Comparison of ENCODE assay signal across 8 cellular contexts in the genomic region with DNA sequence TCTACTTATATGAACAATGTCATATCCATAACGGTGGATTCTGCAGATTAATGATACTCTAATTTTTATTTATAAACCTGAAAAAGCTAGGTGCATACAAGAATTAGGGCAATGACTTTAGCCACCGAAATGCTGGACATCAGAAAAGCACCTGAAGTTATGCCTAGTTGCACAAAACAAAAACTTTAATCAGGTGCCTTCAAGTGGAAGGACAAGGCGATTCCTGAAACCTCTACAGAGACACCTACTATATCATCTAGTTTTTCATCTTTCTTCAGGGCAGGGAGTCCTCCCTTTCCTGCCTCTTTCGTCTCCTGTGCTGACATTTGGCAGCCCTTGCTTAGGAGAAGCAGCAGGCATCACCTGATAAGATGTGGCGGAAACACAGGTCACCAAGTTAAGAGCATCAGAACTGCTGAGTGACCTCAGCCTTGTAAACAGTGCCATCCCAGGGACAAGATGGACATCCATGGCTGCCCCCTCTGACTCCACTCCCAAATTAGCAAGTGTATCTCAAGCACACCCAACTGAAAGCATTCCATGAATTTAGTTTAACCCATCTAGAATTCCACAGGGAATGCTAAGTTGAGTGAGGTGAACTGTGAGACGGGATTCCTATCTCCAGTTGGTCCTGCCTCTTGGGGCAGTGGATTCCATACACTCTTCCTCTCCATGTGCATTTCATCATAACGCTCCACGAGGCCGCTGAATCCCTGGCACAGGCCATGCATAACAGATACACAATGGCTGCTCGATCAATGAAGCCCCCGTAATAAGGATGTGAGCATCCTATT. TPM values are rescaled to one million over a fixed set of nuclear protein-coding genes. Genes with fewer than 3 reads are reported as not detected.
A peak's percentile ranks its signal among the peaks of the same experiment; 100 is the strongest.
DNase-seq lines count a peak whose midpoint lies in the region; ATAC-seq and TF ChIP-seq lines count a peak whose summit lies in the region.

No MANE protein-coding gene starts in this region.

- POLR2A ChIA-PET in activated CD4-positive, alpha-beta memory T cell treated with anti-CD3 and anti-CD28 coated beads, Interleukin-2, amount 10 ng/mL, durations not matched to agents 7 days and 5 days (lab: Charles Lee) = no interaction called here

- CTCF ChIA-PET in activated CD4-positive, alpha-beta memory T cell treated with anti-CD3 and anti-CD28 coated beads, Interleukin-2, amount 10 ng/mL, durations not matched to agents 7 days and 5 days (lab: Charles Lee) = interaction anchor here (1.2 kb wide), 1 partner anchor 25 kb away, joined by 4 read pairs; no protein-coding TSS in a partner anchor

- H3K36me3 ChIP-seq in muscle layer of duodenum (ENCODE audit: control insufficient read depth in 1 of 2, insufficient read depth in 2 of 2, low read length in 2 of 2) (peaks cover 0 to 18% of the 10 kb centered on the region in 2 donors), upper lobe of right lung (peaks cover 4% of the 10 kb centered on the region)

- H3K27me3 Mint-ChIP-seq in activated T-cell treated with anti-CD3 and anti-CD28 coated beads, Interleukin-2, amount 50 U/mL, for 24 hours = no peaks in the 10 kb centered on the region
- no peaks in the 10 kb centered on the region for H3K27me3 Mint-ChIP-seq in activated CD4-positive, alpha-beta memory T cell treated with anti-CD3 and anti-CD28 coated beads, Interleukin-2, amount 10 ng/mL, durations not matched to agents 7 days and 5 days

- H3K27ac ChIP-seq in muscle layer of duodenum (ENCODE audit: low read length) = peak overlapping the region; percentile 91
- peak overlapping the region; percentile 91 for H3K27ac ChIP-seq in upper lobe of right lung

- peak overlapping the region; percentile 99 for H3K27ac Mint-ChIP-seq in activated T-cell treated with anti-CD3 and anti-CD28 coated beads, Interleukin-2, amount 50 U/mL, for 24 hours
- no peak overlapping the region for H3K27ac Mint-ChIP-seq in activated CD4-positive, alpha-beta memory T cell treated with anti-CD3 and anti-CD28 coated beads, Interleukin-2, amount 10 ng/mL, durations not matched to agents 7 days and 5 days

- H3K9me3 Mint-ChIP-seq in activated T-cell treated with anti-CD3 and anti-CD28 coated beads, Interleukin-2, amount 50 U/mL, for 24 hours = no peaks in the 10 kb centered on the region
- no peaks in the 10 kb centered on the region for H3K9me3 Mint-ChIP-seq in activated CD4-positive, alpha-beta memory T cell treated with anti-CD3 and anti-CD28 coated beads, Interleukin-2, amount 10 ng/mL, durations not matched to agents 7 days and 5 days

- H3K4me3 ChIP-seq in muscle layer of duodenum (ENCODE audit: low read depth in 1 of 2, low read length in 2 of 2) (no peak overlapping the region), upper lobe of right lung (no peak overlapping the region)

- no peak for DNase-seq in activated T-cell treated with anti-CD3 and anti-CD28 coated beads, Interleukin-2, amount 50 U/mL, for 24 hours
- DNase-seq in activated T-cell treated with anti-CD3 and anti-CD28 coated beads, Interleukin-2, amount 50 U/mL, for 1 hour = no peak
- peak; percentile 17 for DNase-seq in ecto neural progenitor cell (ENCODE audit: low spot score)
- DNase-seq in upper lobe of right lung = no peak
- DNase-seq in NCI-H1092 treated with DMSO at 0.1 percent for 48 hours (lab: John Stamatoyannopoulos, UW) = no peak
- no peak for DNase-seq in activated CD4-positive, alpha-beta memory T cell treated with anti-CD3 and anti-CD28 coated beads, Interleukin-2, amount 10 ng/mL, durations not matched to agents 7 days and 5 days
- no peak for DNase-seq in amniotic stem cell (lab: John Stamatoyannopoulos, UW)

- H3K4me3 Mint-ChIP-seq in activated T-cell treated with anti-CD3 and anti-CD28 coated beads, Interleukin-2, amount 50 U/mL, for 24 hours = peak overlapping the region; percentile 60
- no peak overlapping the region for H3K4me3 Mint-ChIP-seq in activated CD4-positive, alpha-beta memory T cell treated with anti-CD3 and anti-CD28 coated beads, Interleukin-2, amount 10 ng/mL, durations not matched to agents 7 days and 5 days

- ATAC-seq in upper lobe of right lung = no peak

- H3K4me1 ChIP-seq in muscle layer of duodenum (ENCODE audit: control insufficient read depth in 1 of 2, insufficient read depth in 2 of 2, low read length in 2 of 2) (peaks cover 59 to 93% of the 10 kb centered on the region in 2 donors), upper lobe of right lung (peaks cover 90% of the 10 kb centered on the region)

- H3K9me3 ChIP-seq in muscle layer of duodenum (ENCODE audit: control insufficient read depth in 1 of 2, low read length in 2 of 2) (no peaks in the 10 kb centered on the region), upper lobe of right lung (no peaks in the 10 kb centered on the region)

- intact Hi-C loops in upper lobe of right lung (cut with DNase I) = no loop called here

- H3K27me3 ChIP-seq in muscle layer of duodenum (ENCODE audit: low read depth, low read length) (no peaks in the 10 kb centered on the region), upper lobe of right lung (no peaks in the 10 kb centered on the region)

- H3K36me3 Mint-ChIP-seq in activated T-cell treated with anti-CD3 and anti-CD28 coated beads, Interleukin-2, amount 50 U/mL, for 24 hours (ENCODE audit: low read depth) = peaks cover 50% of the 10 kb centered on the region
- peaks cover 37% of the 10 kb centered on the region for H3K36me3 Mint-ChIP-seq in activated CD4-positive, alpha-beta memory T cell treated with anti-CD3 and anti-CD28 coated beads, Interleukin-2, amount 10 ng/mL, durations not matched to agents 7 days and 5 days (ENCODE audit: low read depth)

- no peak for TF ChIP-seq CTCF in upper lobe of right lung (IDR thresholded peaks at IDR 0.05)

- H3K4me1 Mint-ChIP-seq in activated T-cell treated with anti-CD3 and anti-CD28 coated beads, Interleukin-2, amount 50 U/mL, for 24 hours (ENCODE audit: low read depth) = peaks cover 92% of the 10 kb centered on the region
- H3K4me1 Mint-ChIP-seq in activated CD4-positive, alpha-beta memory T cell treated with anti-CD3 and anti-CD28 coated beads, Interleukin-2, amount 10 ng/mL, durations not matched to agents 7 days and 5 days = peaks cover 81% of the 10 kb centered on the region

RNA-seq across cellular contexts. Expression of a gene that starts 5.8 kb away (rescaled TPM):
- total RNA-seq in upper lobe of right lung = 34.4 TPM
- 10 to 100 TPM; 24.6 to 25.9 TPM for total RNA-seq in activated CD4-positive, alpha-beta memory T cell treated with anti-CD3 and anti-CD28 coated beads, Interleukin-2, amount 10 ng/mL, durations not matched to agents 7 days and 5 days

RNA-seq across cellular contexts. Expression of a gene that starts 21.2 kb away (rescaled TPM):
- total RNA-seq in upper lobe of right lung = 0.14 TPM
- under 1 TPM; 0.45 to 0.58 TPM for total RNA-seq in activated CD4-positive, alpha-beta memory T cell treated with anti-CD3 and anti-CD28 coated beads, Interleukin-2, amount 10 ng/mL, durations not matched to agents 7 days and 5 days
